ENCODE assay signal across 17 cellular contexts in genomic region chr10:51244308-51244707, GRCh38.
DNase-seq lines count a peak whose midpoint lies in the region.
"Had no signal": no experiment of that assay in that cellular context is flagged by ENCODE, and none has a peak within 500 bp of the region (broad histone marks: within the 10 kb centered on the region; RNA-seq: fewer than 3 reads in every experiment).

No MANE protein-coding gene starts in this region.

- in situ Hi-C loops in KBM-7 (cut with MboI; ENCODE audit: low pct_unique_long_range_greater_than_20kb, low sequenced_read_pairs), result no loop called here

- DNase-seq in DMS 273 (lab: John Stamatoyannopoulos, UW; ENCODE audit: unreplicated experiment) (peak; percentile 46), DMS 273 treated with DMSO at 0.1 percent for 48 hours (lab: John Stamatoyannopoulos, UW) (no peak), fibroblast of peridontal ligament (ENCODE audit: extremely low read depth) (peak; percentile 40), myocyte (ENCODE audit: low read depth) (peak; percentile 43), KBM-7 (no peak), amygdala (lab: John Stamatoyannopoulos, UW) (no peak), hepatic stellate cell (ENCODE audit: low spot score) (no peak), SK-N-DZ (ENCODE audit: low spot score) (no peak)
- DNase-seq: activated CD4-positive, alpha-beta T cell treated with anti-CD3 and anti-CD28 coated beads for 1 hour; activated naive CD4-positive, alpha-beta T cell treated with anti-CD3 and anti-CD28 coated beads, Interleukin-2, amount 50 U/mL, for 16 hours; C1 segment of cervical spinal cord; DMS79 treated with DMSO at 0.1 percent for 48 hours; erythroblast; natural killer cell; NCI-H82; spleen; stimulated activated naive CD8-positive, alpha-beta T cell treated with anti-CD3 and anti-CD28 coated beads, Interleukin-15, amount 100 ng/mL, for 72 hours had no signal

Comparison
In these comparisons a context has a peak if more than half of its experiments do, and no peak if none do; other contexts are left out.
1. DNase-seq: peak in DMS 273 (single experiment), fibroblast of peridontal ligament (single experiment) and myocyte (single experiment); none in DMS 273 treated with DMSO at 0.1 percent for 48 hours (single experiment), KBM-7 (single experiment), amygdala (0 of 56), hepatic stellate cell (single experiment) and SK-N-DZ (single experiment).